In genomic region chr13:110379358-110379757, GRCh38 we compare ENCODE assay signal across 27 cellular contexts.
DNase-seq lines count a peak whose midpoint lies in the region; ATAC-seq and TF ChIP-seq lines count a peak whose summit lies in the region.
"Had no signal": no experiment of that assay in that cellular context is flagged by ENCODE, and none has a peak within 500 bp of the region (broad histone marks: within the 10 kb centered on the region; RNA-seq: fewer than 3 reads in every experiment).

No MANE protein-coding gene starts in this region.

- H3K27me3 ChIP-seq in iPS-18a (ENCODE audit: control insufficient read depth, insufficient read depth, low read length) (peaks cover 6% of the 10 kb centered on the region), stomach smooth muscle (ENCODE audit: control insufficient read depth in 1 of 2, insufficient read depth in 2 of 2, low read length in 2 of 2) (no peaks in the 10 kb centered on the region)
- H3K27me3 ChIP-seq: MG63, vagina had no signal

- peaks cover 19% of the 10 kb centered on the region for H3K36me3 Mint-ChIP-seq in HFFc6 (ENCODE audit: low read depth)
- peaks cover 1% of the 10 kb centered on the region for H3K36me3 Mint-ChIP-seq in T-helper 17 cell (ENCODE audit: low read depth)
- H3K36me3 Mint-ChIP-seq: CD14-positive monocyte had no signal

- H3K4me1 Mint-ChIP-seq in HFFc6 (ENCODE audit: low read depth): peaks cover 50% of the 10 kb centered on the region
- no peaks in the 10 kb centered on the region for H3K4me1 Mint-ChIP-seq in T-helper 17 cell
- H3K4me1 Mint-ChIP-seq: CD14-positive monocyte had no signal

- H3K4me3 ChIP-seq in SK-N-MC: peak overlapping the region; percentile 45; the same call in 1 of the 2 replicates
- H3K4me3 ChIP-seq in iPS-18a (ENCODE audit: low read length): peak overlapping the region; percentile 11
- H3K4me3 ChIP-seq in stomach smooth muscle (ENCODE audit: low read length in 2 of 2): peak overlapping the region in 1 of 2 donors; percentile 15
- H3K4me3 ChIP-seq: lower lobe of right lung, MG63, mucosa of descending colon, prostate gland, vagina had no signal

- H3K27me3 Mint-ChIP-seq in HFFc6 (ENCODE audit: insufficient read depth): no peaks in the 10 kb centered on the region
- H3K27me3 Mint-ChIP-seq in T-helper 17 cell: peaks cover 26% of the 10 kb centered on the region

- TF ChIP-seq CTCF in HFFc6 (IDR thresholded peaks at IDR 0.05): no peak

- H3K27ac ChIP-seq in SK-N-MC: peak overlapping the region; percentile 98
- no peak overlapping the region for H3K27ac ChIP-seq in iPS-18a (ENCODE audit: low read length)
- H3K27ac ChIP-seq in stomach smooth muscle (ENCODE audit: low read length): peak overlapping the region; percentile 62
- H3K27ac ChIP-seq: lower lobe of right lung, prostate gland had no signal

- H3K9me3 Mint-ChIP-seq in HFFc6: no peaks in the 10 kb centered on the region

- H3K4me3 Mint-ChIP-seq in HFFc6: no peak overlapping the region
- no peak overlapping the region for H3K4me3 Mint-ChIP-seq in T-helper 17 cell
- H3K4me3 Mint-ChIP-seq: activated CD8-positive, alpha-beta T cell treated with anti-CD3 and anti-CD28 coated beads, Interleukin-2, amount 10 ng/mL, durations not matched to agents 7 days and 5 days; CD14-positive monocyte had no signal

- ATAC-seq in GM21723 (IDR thresholded peaks at IDR 0.05; ENCODE audit: unreplicated experiment) (no peak), T-helper 17 cell (no peak)
- ATAC-seq: activated CD8-positive, alpha-beta T cell treated with anti-CD3 and anti-CD28 coated beads, Interleukin-2, amount 10 ng/mL, durations not matched to agents 7 days and 5 days; mucosa of descending colon had no signal

- H3K9me3 ChIP-seq in SK-N-MC (ENCODE audit: low read depth, low read length) (no peaks in the 10 kb centered on the region), iPS-18a (ENCODE audit: control insufficient read depth, low read depth, low read length) (no peaks in the 10 kb centered on the region), stomach smooth muscle (ENCODE audit: control insufficient read depth in 2 of 2, low read length in 2 of 2) (no peaks in the 10 kb centered on the region), T-helper 17 cell (ENCODE audit: control insufficient read depth, low read length, poor library complexity, severe bottlenecking) (no peaks in the 10 kb centered on the region)
- H3K9me3 ChIP-seq: lower lobe of right lung, MG63, mucosa of descending colon, prostate gland, vagina had no signal

- no peak for DNase-seq in HFFc6
- no peak for DNase-seq in SK-N-MC (ENCODE audit: low read depth, low spot score)
- no peak for DNase-seq in nucleus accumbens (lab: John Stamatoyannopoulos, UW)
- DNase-seq in T-helper 17 cell: no peak
- DNase-seq in DMS114 treated with DMSO at 0.1 percent for 48 hours (lab: John Stamatoyannopoulos, UW; ENCODE audit: unreplicated experiment): no peak
- DNase-seq: activated CD4-positive, alpha-beta T cell treated with anti-CD3 and anti-CD28 coated beads for 1 hour; activated CD8-positive, alpha-beta T cell treated with anti-CD3 and anti-CD28 coated beads, Interleukin-2, amount 10 ng/mL, durations not matched to agents 7 days and 5 days; activated effector memory CD4-positive, alpha-beta T cell treated with anti-CD3 and anti-CD28 coated beads, Interleukin-2, amount 50 U/mL, for 16 hours; activated T-cell treated with anti-CD3 and anti-CD28 coated beads for 4 hours; cortex of kidney; KBM-7; lower lobe of right lung; MG63; mucosa of descending colon; NCI-H1417 treated with DMSO at 0.1 percent for 48 hours; NCI-H2107; NCI-H446 treated with DMSO at 0.1 percent for 48 hours; OCI-M1; SIG-M5; stimulated activated CD8-positive, alpha-beta memory T cell treated with anti-CD3 and anti-CD28 coated beads, Interleukin-4, amount 100 ng/mL, for 48 hours; substantia nigra had no signal

- peak overlapping the region; percentile 94; the same call in 1 of the 2 replicates for H3K27ac Mint-ChIP-seq in HFFc6
- no peak overlapping the region for H3K27ac Mint-ChIP-seq in T-helper 17 cell
- H3K27ac Mint-ChIP-seq: activated CD8-positive, alpha-beta T cell treated with anti-CD3 and anti-CD28 coated beads, Interleukin-2, amount 10 ng/mL, durations not matched to agents 7 days and 5 days had no signal

- H3K9ac ChIP-seq in SK-N-MC (ENCODE audit: insufficient read length) (no peak overlapping the region), iPS-18a (ENCODE audit: low read length) (no peak overlapping the region), stomach smooth muscle (ENCODE audit: low read length in 2 of 2) (no peak overlapping the region)

- H3K4me1 ChIP-seq in iPS-18a (ENCODE audit: control insufficient read depth, low read depth, low read length) (peaks cover 18% of the 10 kb centered on the region), stomach smooth muscle (ENCODE audit: control insufficient read depth, insufficient read depth, low read length) (peaks cover 52% of the 10 kb centered on the region)
- H3K4me1 ChIP-seq: prostate gland had no signal

- no peaks in the 10 kb centered on the region for H3K36me3 ChIP-seq in SK-N-MC (ENCODE audit: insufficient read depth, low read length)
- H3K36me3 ChIP-seq in iPS-18a (ENCODE audit: control insufficient read depth, low read depth, low read length): no peaks in the 10 kb centered on the region
- peaks cover 5 to 7% of the 10 kb centered on the region in 2 donors for H3K36me3 ChIP-seq in stomach smooth muscle (ENCODE audit: control insufficient read depth in 2 of 2, insufficient read depth in 2 of 2, low read length in 2 of 2)
- H3K36me3 ChIP-seq: lower lobe of right lung, MG63, prostate gland, vagina had no signal
